In genomic region chr21:38883142-38883541, GRCh38 we compare ENCODE assay signal across 32 cellular contexts.
"Had no signal": no experiment of that assay in that cellular context is flagged by ENCODE, and none has a peak within 500 bp of the region (broad histone marks: within the 10 kb centered on the region; RNA-seq: fewer than 3 reads in every experiment).

No MANE protein-coding gene starts in this region.

- H3K36me3 Mint-ChIP-seq: stimulated activated effector memory CD8-positive, alpha-beta T cell treated with anti-CD3 and anti-CD28 coated beads, Interleukin-12 subunit alpha, Interleukin-12 subunit beta, amount 100 ng/mL, for 72 hours had no signal

- H3K27me3 ChIP-seq: neutrophil, ovary, spleen, stomach, thyroid gland, tibial nerve, upper lobe of left lung, vagina had no signal

- H3K27ac Mint-ChIP-seq: naive thymus-derived CD8-positive, alpha-beta T cell; natural killer cell treated with Interleukin-12 subunit alpha and Interleukin-12 subunit beta and Interleukin-15 and Interleukin-18, amount 100 ng/mL, for 72 hours; nephron progenitor cell; progenitor cell of endocrine pancreas; stimulated activated effector memory CD8-positive, alpha-beta T cell treated with anti-CD3 and anti-CD28 coated beads, Interleukin-12 subunit alpha, Interleukin-12 subunit beta, amount 100 ng/mL, for 72 hours; stimulated activated naive B cell treated with anti-CD40 and anti-IgM and Interleukin-4, amounts not matched to agents 10 μg/mL and 1 μg/mL and 100 μg/mL, for 72 hours; stimulated activated naive CD8-positive, alpha-beta T cell treated with anti-CD3 and anti-CD28 coated beads, Interleukin-15, Interleukin-2, amounts not matched to agents 100 ng/mL and 50 ng/mL, for 24 hours had no signal

- H3K4me3 ChIP-seq: ovary, psoas muscle, skin epidermis, smooth muscle cell, spleen, stomach, thoracic aorta, thyroid gland, tibial nerve, upper lobe of left lung, vagina had no signal

- FAIRE-seq: urothelium cell line had no signal

- H3K27ac ChIP-seq: neutrophil, ovary, parathyroid adenoma, psoas muscle, skin epidermis, spleen, stomach, thoracic aorta, thyroid gland, tibial nerve, upper lobe of left lung, vagina had no signal

- H3K36me3 ChIP-seq: neutrophil, ovary, spleen, stomach, thoracic aorta, thyroid gland, tibial nerve, upper lobe of left lung, vagina had no signal

- H3K79me2 ChIP-seq: parathyroid adenoma had no signal

- H3K4me1 ChIP-seq: parathyroid adenoma, psoas muscle, spleen, stomach, thyroid gland, tibial nerve, upper lobe of left lung, vagina had no signal

- H3K9ac ChIP-seq: parathyroid adenoma had no signal

- H2AFZ ChIP-seq: parathyroid adenoma had no signal

- H3K4me3 Mint-ChIP-seq: naive thymus-derived CD8-positive, alpha-beta T cell; natural killer cell treated with Interleukin-12 subunit alpha and Interleukin-12 subunit beta and Interleukin-15 and Interleukin-18, amount 100 ng/mL, for 72 hours; nephron progenitor cell; neural crest cell; stimulated activated effector memory CD8-positive, alpha-beta T cell treated with anti-CD3 and anti-CD28 coated beads, Interleukin-12 subunit alpha, Interleukin-12 subunit beta, amount 100 ng/mL, for 72 hours; stimulated activated naive B cell treated with anti-CD40 and anti-IgM and Interleukin-4, amounts not matched to agents 10 μg/mL and 1 μg/mL and 100 μg/mL, for 72 hours; stimulated activated naive CD8-positive, alpha-beta T cell treated with anti-CD3 and anti-CD28 coated beads, Interleukin-15, Interleukin-2, amounts not matched to agents 100 ng/mL and 50 ng/mL, for 24 hours had no signal

- H3K27me3 Mint-ChIP-seq: progenitor cell of endocrine pancreas had no signal

- DNase-seq: naive thymus-derived CD8-positive, alpha-beta T cell; nephron progenitor cell; nucleus accumbens; ovary; posterior cingulate gyrus; psoas muscle; right cardiac atrium; spleen; stimulated activated CD4-positive, alpha-beta T cell treated with anti-CD3 and anti-CD28 coated beads, Interleukin-12 subunit alpha, Interleukin-12 subunit beta, amount 100 ng/mL, for 4 hours; stimulated activated CD4-positive, alpha-beta T cell treated with anti-CD3 and anti-CD28 coated beads, Interleukin-1b, Interleukin-23, amount 100 ng/mL, for 48 hours; stimulated activated CD4-positive, alpha-beta T cell treated with anti-CD3 and anti-CD28 coated beads, Interleukin-2, amount 100 ng/mL, for 48 hours; stimulated activated CD4-positive, alpha-beta T cell treated with anti-CD3 and anti-CD28 coated beads, Interleukin-4, amount 100 ng/mL, for 24 hours; stimulated activated naive B cell treated with anti-CD40 and anti-IgM and Interleukin-4, amounts not matched to agents 10 μg/mL and 1 μg/mL and 100 μg/mL, for 72 hours; stimulated activated naive CD4-positive, alpha-beta T cell treated with Interleukin-2 at 50 U/mL for 16 hours; stomach; thyroid gland; trophoblast cell; upper lobe of left lung had no signal

- H3K4me2 ChIP-seq: smooth muscle cell had no signal

- H3K4me1 Mint-ChIP-seq: naive thymus-derived CD8-positive, alpha-beta T cell; nephron progenitor cell; neural crest cell; stimulated activated effector memory CD8-positive, alpha-beta T cell treated with anti-CD3 and anti-CD28 coated beads, Interleukin-12 subunit alpha, Interleukin-12 subunit beta, amount 100 ng/mL, for 72 hours; stimulated activated naive B cell treated with anti-CD40 and anti-IgM and Interleukin-4, amounts not matched to agents 10 μg/mL and 1 μg/mL and 100 μg/mL, for 72 hours had no signal

- H3K9me3 ChIP-seq: ovary, thyroid gland had no signal

- ATAC-seq: naive thymus-derived CD8-positive, alpha-beta T cell; natural killer cell treated with Interleukin-12 subunit alpha and Interleukin-12 subunit beta and Interleukin-15 and Interleukin-18, amount 100 ng/mL, for 72 hours; psoas muscle; right cardiac atrium; sciatic nerve; stimulated activated effector memory CD8-positive, alpha-beta T cell treated with anti-CD3 and anti-CD28 coated beads, Interleukin-12 subunit alpha, Interleukin-12 subunit beta, amount 100 ng/mL, for 72 hours; stimulated activated naive B cell treated with anti-CD40 and anti-IgM and Interleukin-4, amounts not matched to agents 10 μg/mL and 1 μg/mL and 100 μg/mL, for 72 hours had no signal
